Comparison of ENCODE assay signal across 8 cellular contexts in genomic region chr10:31133251-31133627, GRCh38.
A peak's percentile ranks its signal among the peaks of the same experiment; 100 is the strongest.
DNase-seq lines count a peak whose midpoint lies in the region; ATAC-seq and TF ChIP-seq lines count a peak whose summit lies in the region.

No MANE protein-coding gene starts in this region.

- H3K27me3 ChIP-seq in H7 (ENCODE audit: control insufficient read depth, insufficient read depth, low read length) (peaks cover 2% of the 10 kb centered on the region; the same call in 1 of the 2 replicates), SJCRH30 (no peaks in the 10 kb centered on the region)

- H3K4me3 ChIP-seq in H7 (ENCODE audit: insufficient read depth, low read depth, low read length), result peak overlapping the region; percentile 30
- H3K4me3 ChIP-seq in SJCRH30, result peak overlapping the region; percentile 67
- H3K4me3 ChIP-seq in retinal pigment epithelial cell (ENCODE audit: low read length), result peak overlapping the region; percentile 9

- ATAC-seq in GM19455 (IDR thresholded peaks at IDR 0.05; ENCODE audit: unreplicated experiment), result no peak
- no peak for ATAC-seq in GM18498 (IDR thresholded peaks at IDR 0.05; ENCODE audit: unreplicated experiment)
- no peak for ATAC-seq in HG02981 (IDR thresholded peaks at IDR 0.05; ENCODE audit: unreplicated experiment)

- no peaks in the 10 kb centered on the region for H3K36me3 ChIP-seq in H7 (replicated peaks; ENCODE audit: control insufficient read depth, insufficient read depth, low read length)
- no peaks in the 10 kb centered on the region for H3K36me3 ChIP-seq in SJCRH30

- H3K27ac ChIP-seq in SJCRH30, result peak overlapping the region; percentile 93

- TF ChIP-seq CTCF in retinal pigment epithelial cell (conservative IDR thresholded peaks at IDR 0.05; ENCODE audit: low read depth, low read length), result no peak

- H3K4me1 ChIP-seq in SJCRH30, result peaks cover 15% of the 10 kb centered on the region

- DNase-seq in H7 (no peak), SJCRH30 (no peak), fibroblast of peridontal ligament (ENCODE audit: extremely low read depth) (peak; percentile 7), retinal pigment epithelial cell (ENCODE audit: low read depth) (no peak), SW 1271 (lab: John Stamatoyannopoulos, UW) (no peak)

- H3K9me3 ChIP-seq in SJCRH30 (replicated peaks), result no peaks in the 10 kb centered on the region

Comparison
In these comparisons a context has a peak if more than half of its experiments do, and no peak if none do; other contexts are left out.
1. H3K4me3 ChIP-seq: peak in every context shown above with its lines; median percentile 67 in SJCRH30; 30 in H7; 9 in retinal pigment epithelial cell.